12 cellular contexts compared by ENCODE assay signal in the genomic region with DNA sequence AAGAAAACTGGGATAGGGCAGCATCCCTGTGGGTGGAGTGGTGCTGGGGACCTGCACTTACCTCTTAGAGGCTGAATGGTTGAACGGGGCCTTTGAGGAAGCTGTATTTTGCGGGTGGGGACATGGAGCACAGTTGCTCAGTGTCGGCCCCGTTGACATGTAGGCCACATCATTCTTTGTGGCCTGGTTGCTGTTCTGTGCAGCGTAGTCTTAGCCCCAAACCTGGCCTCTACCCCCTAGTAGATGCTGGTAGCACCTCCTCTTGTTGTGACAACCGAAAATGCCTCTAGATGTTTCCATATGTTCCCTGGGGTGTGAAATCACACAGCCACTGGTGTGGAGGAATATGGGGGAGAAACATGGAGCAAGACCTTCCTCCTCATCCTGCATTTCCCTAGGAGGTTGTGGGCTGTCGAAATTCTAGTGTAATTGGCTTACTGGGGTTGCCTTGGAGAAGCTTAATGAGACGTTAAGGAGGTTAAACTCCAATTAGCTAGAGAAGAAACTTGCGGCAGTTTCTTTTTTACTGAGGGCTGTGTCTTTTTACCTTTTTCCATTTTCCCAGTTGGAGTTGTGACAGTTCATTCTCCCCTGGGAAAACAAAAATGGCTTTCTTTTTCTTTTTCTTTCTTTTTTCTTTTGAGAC. TPM values are rescaled to one million over a fixed set of nuclear protein-coding genes. Genes with fewer than 3 reads are reported as not detected.
DNase-seq lines count a peak whose midpoint lies in the region; ATAC-seq and TF ChIP-seq lines count a peak whose summit lies in the region.
"Had no signal": no experiment of that assay in that cellular context is flagged by ENCODE, and none has a peak within 500 bp of the region (broad histone marks: within the 10 kb centered on the region; RNA-seq: fewer than 3 reads in every experiment).

No MANE protein-coding gene starts in this region.

- no TSS peak for BruUV-seq in Caco-2 (replicated peaks; lab: Mats Ljungman, UMichigan)

- 91% methylated on average over 8 of the region's 9 CpGs for WGBS in mesenchymal stem cell

- no peak overlapping the region for H3K4me2 ChIP-seq in mesenchymal stem cell (ENCODE audit: low read length, poor library complexity, severe bottlenecking)

- no peak overlapping the region for H2BK120ac ChIP-seq in mesenchymal stem cell (ENCODE audit: low read depth, low read length)

- H3K9me3 ChIP-seq in mesenchymal stem cell (ENCODE audit: control insufficient read depth, low read length) = no peaks in the 10 kb centered on the region
- peaks cover 8% of the 10 kb centered on the region; the same call in 1 of the 2 replicates for H3K9me3 ChIP-seq in Caco-2
- H3K9me3 ChIP-seq: right atrium auricular region, thoracic aorta had no signal

- no peak overlapping the region for H3K4me3 ChIP-seq in mesenchymal stem cell (ENCODE audit: insufficient read depth in 1 of 2, low read depth in 1 of 2, low read length in 2 of 2)
- no peak overlapping the region for H3K4me3 ChIP-seq in Caco-2 (ENCODE audit: low read depth, low read length)
- H3K4me3 ChIP-seq: right atrium auricular region, thoracic aorta had no signal

- H3K27me3 ChIP-seq in mesenchymal stem cell (ENCODE audit: control insufficient read depth in 1 of 2, insufficient read depth in 1 of 2, low read length in 2 of 2) = no peaks in the 10 kb centered on the region
- no peaks in the 10 kb centered on the region for H3K27me3 ChIP-seq in Caco-2 (replicated peaks; ENCODE audit: control insufficient read depth, insufficient read depth, low read length)
- H3K27me3 ChIP-seq: right atrium auricular region had no signal

- no peak overlapping the region for H2BK12ac ChIP-seq in mesenchymal stem cell (ENCODE audit: low read length in 2 of 2)

- CTCF ChIA-PET in activated CD8-positive, alpha-beta T cell treated with anti-CD3 and anti-CD28 coated beads, Interleukin-2, amount 10 ng/mL, durations not matched to agents 7 days and 5 days (lab: Charles Lee) = interaction anchor here (1.7 kb wide), 1 partner anchor 18 kb away, joined by 5 read pairs; no protein-coding TSS in a partner anchor
- CTCF ChIA-PET in Caco-2 (lab: Charles Lee) = no interaction called here

- H2AK5ac ChIP-seq in mesenchymal stem cell (ENCODE audit: low read length, severe bottlenecking) = no peak overlapping the region

- no peak overlapping the region for H2BK15ac ChIP-seq in mesenchymal stem cell (ENCODE audit: low read depth, poor library complexity, severe bottlenecking)

- H3K79me1 ChIP-seq in mesenchymal stem cell (replicated peaks; ENCODE audit: low read length, poor library complexity, severe bottlenecking) = peaks cover 51% of the 10 kb centered on the region

- H3K23ac ChIP-seq in mesenchymal stem cell (ENCODE audit: low read length in 2 of 2) = no peak overlapping the region

- H3K4me1 Mint-ChIP-seq in activated T-cell treated with anti-CD3 and anti-CD28 coated beads, Interleukin-2, amount 50 U/mL, for 24 hours (ENCODE audit: low read depth) = peaks cover 88% of the 10 kb centered on the region
- peaks cover 81% of the 10 kb centered on the region for H3K4me1 Mint-ChIP-seq in activated T-cell treated with anti-CD3 and anti-CD28 coated beads, Interleukin-2, amount 50 U/mL, for 4 hours (ENCODE audit: low read depth)
- peaks cover 85% of the 10 kb centered on the region for H3K4me1 Mint-ChIP-seq in activated CD8-positive, alpha-beta T cell treated with anti-CD3 and anti-CD28 coated beads, Interleukin-2, amount 10 ng/mL, durations not matched to agents 7 days and 5 days (ENCODE audit: low read depth)
- H3K4me1 Mint-ChIP-seq in stimulated activated naive B cell treated with anti-CD40 and anti-IgM and Interleukin-4, amounts not matched to agents 10 μg/mL and 1 μg/mL and 100 μg/mL, for 72 hours = peaks cover 29 to 75% of the 10 kb centered on the region in 2 donors
- H3K4me1 Mint-ChIP-seq in Caco-2 (ENCODE audit: low read depth, unreplicated experiment) = peaks cover 6% of the 10 kb centered on the region

- H3K36me3 ChIP-seq in mesenchymal stem cell (ENCODE audit: control insufficient read depth in 1 of 2, insufficient read depth in 2 of 2, low read depth in 1 of 2, low read length in 2 of 2) (peaks cover 0 to 3% of the 10 kb centered on the region in 2 experiments), Caco-2 (ENCODE audit: control insufficient read depth, insufficient read depth, low read length) (no peaks in the 10 kb centered on the region)
- H3K36me3 ChIP-seq: right atrium auricular region, thoracic aorta had no signal

- no peak for TF ChIP-seq CTCF in Caco-2 (IDR thresholded peaks at IDR 0.05; ENCODE audit: insufficient read depth in 1 of 2, low read depth in 1 of 2, low read length in 1 of 2, severe bottlenecking in 1 of 2, unreplicated experiment in 1 of 2)

- H3K27me3 Mint-ChIP-seq in activated T-cell treated with anti-CD3 and anti-CD28 coated beads, Interleukin-2, amount 50 U/mL, for 24 hours = no peaks in the 10 kb centered on the region
- no peaks in the 10 kb centered on the region for H3K27me3 Mint-ChIP-seq in activated T-cell treated with anti-CD3 and anti-CD28 coated beads, Interleukin-2, amount 50 U/mL, for 4 hours (ENCODE audit: low read depth)
- H3K27me3 Mint-ChIP-seq in activated CD8-positive, alpha-beta T cell treated with anti-CD3 and anti-CD28 coated beads, Interleukin-2, amount 10 ng/mL, durations not matched to agents 7 days and 5 days (ENCODE audit: low read depth) = no peaks in the 10 kb centered on the region
- H3K27me3 Mint-ChIP-seq in stimulated activated naive B cell treated with anti-CD40 and anti-IgM and Interleukin-4, amounts not matched to agents 10 μg/mL and 1 μg/mL and 100 μg/mL, for 72 hours = no peaks in the 10 kb centered on the region
- no peaks in the 10 kb centered on the region for H3K27me3 Mint-ChIP-seq in Caco-2 (ENCODE audit: insufficient read depth, unreplicated experiment)

- no peak overlapping the region for H3K4ac ChIP-seq in mesenchymal stem cell (ENCODE audit: low read depth in 1 of 2, low read length in 2 of 2)

- no peak overlapping the region for H3K14ac ChIP-seq in mesenchymal stem cell (ENCODE audit: low read length in 2 of 2)

- H2BK5ac ChIP-seq in mesenchymal stem cell (ENCODE audit: low read depth, low read length, poor library complexity, severe bottlenecking) = no peak overlapping the region

- no peak overlapping the region for H3K18ac ChIP-seq in mesenchymal stem cell (ENCODE audit: low read depth in 1 of 2, low read length in 2 of 2)

- peaks cover 5% of the 10 kb centered on the region for H3K4me1 ChIP-seq in mesenchymal stem cell (ENCODE audit: control insufficient read depth, insufficient read depth, low read depth, low read length)
- no peaks in the 10 kb centered on the region for H3K4me1 ChIP-seq in Caco-2

- DNase-seq in activated T-cell treated with anti-CD3 and anti-CD28 coated beads, Interleukin-2, amount 50 U/mL, for 24 hours = no peak
- DNase-seq in activated T-cell treated with anti-CD3 and anti-CD28 coated beads, Interleukin-2, amount 50 U/mL, for 4 hours = no peak
- no peak for DNase-seq in activated CD8-positive, alpha-beta T cell treated with anti-CD3 and anti-CD28 coated beads, Interleukin-2, amount 10 ng/mL, durations not matched to agents 7 days and 5 days
- DNase-seq in mesenchymal stem cell (no peak), Caco-2 (no peak)
- no peak for DNase-seq in stimulated activated naive B cell treated with anti-CD40 and anti-IgM and Interleukin-4, amounts not matched to agents 10 μg/mL and 1 μg/mL and 100 μg/mL, for 72 hours
- DNase-seq: HFFc6, Kasumi-1 had no signal

- H2AFZ ChIP-seq in mesenchymal stem cell (ENCODE audit: low read depth, low read length) = no peak overlapping the region

- POLR2A ChIA-PET in activated CD8-positive, alpha-beta T cell treated with anti-CD3 and anti-CD28 coated beads, Interleukin-2, amount 10 ng/mL, durations not matched to agents 7 days and 5 days (lab: Charles Lee) = interaction anchor here (2.3 to 3.7 kb wide), 2 partner anchors 8 to 71 kb away, joined by 10 to 29 read pairs; a partner anchor contains a TSS
- POLR2A ChIA-PET in Caco-2 (lab: Charles Lee) = no interaction called here

- no peak overlapping the region for H3K4me3 Mint-ChIP-seq in activated T-cell treated with anti-CD3 and anti-CD28 coated beads, Interleukin-2, amount 50 U/mL, for 24 hours
- H3K4me3 Mint-ChIP-seq in activated T-cell treated with anti-CD3 and anti-CD28 coated beads, Interleukin-2, amount 50 U/mL, for 4 hours = no peak overlapping the region
- H3K4me3 Mint-ChIP-seq in activated CD8-positive, alpha-beta T cell treated with anti-CD3 and anti-CD28 coated beads, Interleukin-2, amount 10 ng/mL, durations not matched to agents 7 days and 5 days = no peak overlapping the region
- no peak overlapping the region for H3K4me3 Mint-ChIP-seq in stimulated activated naive B cell treated with anti-CD40 and anti-IgM and Interleukin-4, amounts not matched to agents 10 μg/mL and 1 μg/mL and 100 μg/mL, for 72 hours
- H3K4me3 Mint-ChIP-seq in Caco-2 (ENCODE audit: unreplicated experiment) = no peak overlapping the region
- H3K4me3 Mint-ChIP-seq: HFFc6 had no signal

- no peak overlapping the region for H3K9ac ChIP-seq in mesenchymal stem cell (ENCODE audit: low read length)

- H3K27ac Mint-ChIP-seq in activated T-cell treated with anti-CD3 and anti-CD28 coated beads, Interleukin-2, amount 50 U/mL, for 24 hours = peak overlapping the region; percentile 98
- peak overlapping the region; percentile 97 for H3K27ac Mint-ChIP-seq in activated CD8-positive, alpha-beta T cell treated with anti-CD3 and anti-CD28 coated beads, Interleukin-2, amount 10 ng/mL, durations not matched to agents 7 days and 5 days
- peak overlapping the region; percentile 20 for H3K27ac Mint-ChIP-seq in stimulated activated naive B cell treated with anti-CD40 and anti-IgM and Interleukin-4, amounts not matched to agents 10 μg/mL and 1 μg/mL and 100 μg/mL, for 72 hours
- no peak overlapping the region for H3K27ac Mint-ChIP-seq in Caco-2 (ENCODE audit: unreplicated experiment)
- H3K27ac Mint-ChIP-seq: HFFc6 had no signal

- intact Hi-C loops in Caco-2 (cut with micrococcal nuclease; ENCODE audit: unreplicated experiment) = no loop called here

- peaks cover 13% of the 10 kb centered on the region for H3K9me3 Mint-ChIP-seq in activated T-cell treated with anti-CD3 and anti-CD28 coated beads, Interleukin-2, amount 50 U/mL, for 24 hours
- H3K9me3 Mint-ChIP-seq in activated T-cell treated with anti-CD3 and anti-CD28 coated beads, Interleukin-2, amount 50 U/mL, for 4 hours = peaks cover 5% of the 10 kb centered on the region
- H3K9me3 Mint-ChIP-seq in activated CD8-positive, alpha-beta T cell treated with anti-CD3 and anti-CD28 coated beads, Interleukin-2, amount 10 ng/mL, durations not matched to agents 7 days and 5 days (ENCODE audit: insufficient read depth) = peaks cover 12% of the 10 kb centered on the region
- peaks cover 0 to 8% of the 10 kb centered on the region in 2 donors for H3K9me3 Mint-ChIP-seq in stimulated activated naive B cell treated with anti-CD40 and anti-IgM and Interleukin-4, amounts not matched to agents 10 μg/mL and 1 μg/mL and 100 μg/mL, for 72 hours
- peaks cover 16% of the 10 kb centered on the region for H3K9me3 Mint-ChIP-seq in Caco-2 (ENCODE audit: unreplicated experiment)

- peaks cover 67% of the 10 kb centered on the region for H3K36me3 Mint-ChIP-seq in activated T-cell treated with anti-CD3 and anti-CD28 coated beads, Interleukin-2, amount 50 U/mL, for 24 hours (ENCODE audit: low read depth)
- H3K36me3 Mint-ChIP-seq in activated T-cell treated with anti-CD3 and anti-CD28 coated beads, Interleukin-2, amount 50 U/mL, for 4 hours (ENCODE audit: insufficient read depth) = peaks cover 19% of the 10 kb centered on the region
- H3K36me3 Mint-ChIP-seq in activated CD8-positive, alpha-beta T cell treated with anti-CD3 and anti-CD28 coated beads, Interleukin-2, amount 10 ng/mL, durations not matched to agents 7 days and 5 days (ENCODE audit: low read depth) = peaks cover 51% of the 10 kb centered on the region
- H3K36me3 Mint-ChIP-seq in stimulated activated naive B cell treated with anti-CD40 and anti-IgM and Interleukin-4, amounts not matched to agents 10 μg/mL and 1 μg/mL and 100 μg/mL, for 72 hours = peaks cover 22 to 40% of the 10 kb centered on the region in 2 donors
- H3K36me3 Mint-ChIP-seq in Caco-2 (ENCODE audit: insufficient read depth, unreplicated experiment) = peaks cover 13% of the 10 kb centered on the region

- no peak overlapping the region for H4K91ac ChIP-seq in mesenchymal stem cell (ENCODE audit: low read length)

- peak overlapping the region; percentile 19 for H4K8ac ChIP-seq in mesenchymal stem cell (ENCODE audit: low read length)

- H3K27ac ChIP-seq in mesenchymal stem cell (ENCODE audit: low read length, poor library complexity, severe bottlenecking) = no peak overlapping the region
- H3K27ac ChIP-seq: right atrium auricular region, thoracic aorta had no signal

- no peak for ATAC-seq in activated T-cell treated with anti-CD3 and anti-CD28 coated beads, Interleukin-2, amount 50 U/mL, for 4 hours
- ATAC-seq in activated CD8-positive, alpha-beta T cell treated with anti-CD3 and anti-CD28 coated beads, Interleukin-2, amount 10 ng/mL, durations not matched to agents 7 days and 5 days = peak; percentile 31
- no peak for ATAC-seq in stimulated activated naive B cell treated with anti-CD40 and anti-IgM and Interleukin-4, amounts not matched to agents 10 μg/mL and 1 μg/mL and 100 μg/mL, for 72 hours (replicated peaks)
- ATAC-seq in HG02571 (IDR thresholded peaks at IDR 0.05; ENCODE audit: unreplicated experiment) (no peak), HG03135 (IDR thresholded peaks at IDR 0.05; ENCODE audit: unreplicated experiment) (no peak)

RNA-seq across cellular contexts. Expression of a gene that starts 9.4 kb away (rescaled TPM):
- total RNA-seq in activated T-cell treated with anti-CD3 and anti-CD28 coated beads, Interleukin-2, amount 50 U/mL, for 4 hours = 10 to 100 TPM; 53.3 to 59.5 (median 54.3) TPM
- 10 to 100 TPM; 46.0 to 46.9 TPM for total RNA-seq in activated CD8-positive, alpha-beta T cell treated with anti-CD3 and anti-CD28 coated beads, Interleukin-2, amount 10 ng/mL, durations not matched to agents 7 days and 5 days
- polyA plus RNA-seq in mesenchymal stem cell (2013, experiment 1 of 2) = 42.8 TPM
- 39.9 TPM for polyA plus RNA-seq in mesenchymal stem cell (2013, experiment 2 of 2)
- total RNA-seq in Caco-2 (2022) = 22.3 and 24.8 TPM in 2 replicates
